Comparison of ENCODE assay signal across 34 cellular contexts in the genomic region with DNA sequence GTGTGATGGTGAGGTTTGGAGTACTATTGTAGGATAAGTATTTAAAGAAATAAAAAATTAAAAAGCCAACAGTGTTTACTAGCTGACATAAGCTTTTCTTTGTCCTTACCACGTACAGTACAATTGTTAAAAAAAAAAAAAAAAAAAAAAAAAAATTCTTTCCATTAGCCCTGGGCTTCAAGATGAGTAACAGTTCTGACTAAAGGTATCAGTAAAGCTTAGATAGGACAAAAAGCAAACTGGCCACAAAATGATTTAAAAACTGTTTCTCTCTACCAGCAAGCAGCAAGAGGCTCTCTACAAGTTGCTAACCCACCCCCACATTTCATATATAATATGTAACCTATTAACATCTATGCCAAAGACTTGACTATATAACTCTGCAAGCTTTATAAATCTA. TPM values are rescaled to one million over a fixed set of nuclear protein-coding genes. Genes with fewer than 3 reads are reported as not detected.
A peak's percentile ranks its signal among the peaks of the same experiment; 100 is the strongest.
DNase-seq lines count a peak whose midpoint lies in the region; ATAC-seq, FAIRE-seq and TF ChIP-seq lines count a peak whose summit lies in the region.
"Had no signal": no experiment of that assay in that cellular context is flagged by ENCODE, and none has a peak within 500 bp of the region (broad histone marks: within the 10 kb centered on the region; RNA-seq: fewer than 3 reads in every experiment).

No MANE protein-coding gene starts in this region.

- 32 to 44% (median 37%) methylated on average over 1 of the region's 1 CpG for WGBS in small intestine, 3 donors

- H3K36me3 Mint-ChIP-seq in CD14-positive monocyte: no peaks in the 10 kb centered on the region

- TF ChIP-seq CTCF in RWPE2 (IDR thresholded peaks at IDR 0.05; ENCODE audit: poor library complexity, severe bottlenecking) (no peak), CD14-positive monocyte (IDR thresholded peaks at IDR 0.05) (no peak)

- H3K36me3 ChIP-seq in RWPE2 (ENCODE audit: low read depth) (no peaks in the 10 kb centered on the region; the same call in 1 of the 2 replicates), small intestine (ENCODE audit: control insufficient read depth in 2 of 2, insufficient read depth in 2 of 2, low read length in 2 of 2) (no peaks in the 10 kb centered on the region)
- H3K36me3 ChIP-seq: BE2C, HAP-1, left lung, ovary, thyroid gland, vagina had no signal

- H3K9me3 ChIP-seq in RWPE2 (ENCODE audit: severe bottlenecking): no peaks in the 10 kb centered on the region
- H3K9me3 ChIP-seq in small intestine (ENCODE audit: control insufficient read depth, low read depth): no peaks in the 10 kb centered on the region
- H3K9me3 ChIP-seq: BE2C, HAP-1, left lung, ovary, thyroid gland, vagina had no signal

- intact Hi-C loops in CD14-positive monocyte (cut with micrococcal nuclease): no loop called here

- no peaks in the 10 kb centered on the region for H3K9me3 Mint-ChIP-seq in CD14-positive monocyte
- H3K9me3 Mint-ChIP-seq: central memory CD8-positive, alpha-beta T cell; dendritic cell treated with granulocyte-macrophage colony-stimulating factor and Interleukin-4, amounts not matched to agents 40 ng/mL and 50 ng/mL, for 4 days had no signal

- H3K27me3 ChIP-seq in RWPE2 (ENCODE audit: insufficient read depth, poor library complexity, severe bottlenecking) (no peaks in the 10 kb centered on the region), small intestine (ENCODE audit: control insufficient read depth in 2 of 2, insufficient read depth in 2 of 2, low read length in 2 of 2) (no peaks in the 10 kb centered on the region)
- H3K27me3 ChIP-seq: left lung, ovary, thyroid gland, vagina had no signal

- FAIRE-seq in small intestine (lab: Jason Lieb, UNC): no peak
- FAIRE-seq: islet of Langerhans had no signal

- DNase-seq in AG20443 (ENCODE audit: low spot score) (peak; percentile 7), RWPE2 (ENCODE audit: low spot score) (no peak), glomerular visceral epithelial cell (ENCODE audit: extremely low spot score) (peak; percentile 28), activated gamma-delta T cell (lab: John Stamatoyannopoulos, UW) (no peak), small intestine (no peak), C1 segment of cervical spinal cord (lab: John Stamatoyannopoulos, UW) (no peak), CD14-positive monocyte (ENCODE audit: low spot score) (no peak)
- DNase-seq: activated CD8-positive, alpha-beta memory T cell treated with anti-CD3 and anti-CD28 coated beads for 24 hours; activated gamma-delta T cell treated with Interleukin-2 at 50 U/mL for 16 hours; activated T-cell treated with anti-CD3 and anti-CD28 coated beads for 4 hours; BE2C; DMS53; erythroblast; GDM1; head of caudate nucleus; left lung; mesendoderm; NCI-H1417; NCI-H2081; NCI-H2227 treated with DMSO at 0.1 percent for 48 hours; NCI-H526; ovary; PC-9; Right ventricle myocardium superior; stimulated activated CD4-positive, alpha-beta T cell treated with anti-CD3 and anti-CD28 coated beads, Interleukin-2, amount 100 ng/mL, for 24 hours; thyroid gland had no signal

- ATAC-seq in GM18909 (IDR thresholded peaks at IDR 0.05; ENCODE audit: poor library complexity, unreplicated experiment) (peak; percentile 35), RWPE2 (ENCODE audit: low read depth) (0 out of 3 replicates have a peak, but pooled peaks have one; percentile 36)
- ATAC-seq: left lung had no signal

- H3K4me1 ChIP-seq in RWPE2 (ENCODE audit: insufficient read depth, poor library complexity, severe bottlenecking) (peaks cover 28% of the 10 kb centered on the region), small intestine (ENCODE audit: control insufficient read depth in 2 of 2, insufficient read depth in 1 of 2, low read depth in 1 of 2, low read length in 1 of 2) (no peaks in the 10 kb centered on the region)
- H3K4me1 ChIP-seq: BE2C, left lung, thyroid gland had no signal

- no peak overlapping the region for H3K27ac Mint-ChIP-seq in CD14-positive monocyte
- H3K27ac Mint-ChIP-seq: dendritic cell treated with granulocyte-macrophage colony-stimulating factor and Interleukin-4, amounts not matched to agents 40 ng/mL and 50 ng/mL, for 4 days had no signal

- H3K4me1 Mint-ChIP-seq in CD14-positive monocyte: peaks cover 18% of the 10 kb centered on the region
- H3K4me1 Mint-ChIP-seq: neural crest cell had no signal

- peaks cover 0 to 3% (median 0%) of the 10 kb centered on the region in 3 donors for H3K27me3 Mint-ChIP-seq in CD14-positive monocyte (ENCODE audit: low read depth in 3 of 3)
- H3K27me3 Mint-ChIP-seq: central memory CD8-positive, alpha-beta T cell; dendritic cell treated with granulocyte-macrophage colony-stimulating factor and Interleukin-4, amounts not matched to agents 40 ng/mL and 50 ng/mL, for 4 days had no signal

- H3K4me3 ChIP-seq in RWPE2 (ENCODE audit: severe bottlenecking) (no peak overlapping the region), small intestine (ENCODE audit: low read depth in 1 of 2, low read length in 2 of 2) (no peak overlapping the region)
- H3K4me3 ChIP-seq: HAP-1, left lung, ovary, PC-9, thyroid gland, vagina had no signal

- H3K27ac ChIP-seq in RWPE2 (ENCODE audit: poor library complexity, severe bottlenecking): no peak overlapping the region
- no peak overlapping the region for H3K27ac ChIP-seq in small intestine (ENCODE audit: low read depth in 1 of 2, low read length in 1 of 2)
- H3K27ac ChIP-seq: HL-60, left lung, ovary, PC-9, thyroid gland, vagina had no signal

- H3K4me3 Mint-ChIP-seq in CD14-positive monocyte: no peak overlapping the region
- H3K4me3 Mint-ChIP-seq: central memory CD8-positive, alpha-beta T cell; dendritic cell treated with granulocyte-macrophage colony-stimulating factor and Interleukin-4, amounts not matched to agents 40 ng/mL and 50 ng/mL, for 4 days; neural crest cell had no signal

RNA-seq across cellular contexts. Expression of a gene that starts 17.5 kb away (rescaled TPM):
- 10 to 100 TPM in 1 of 3 donors, 1 to 10 TPM in 2; 4.0 to 15.9 (median 5.7) TPM for polyA plus RNA-seq in small intestine
- polyA plus RNA-seq in CD14-positive monocyte: 10 to 100 TPM; 12.1 to 12.7 TPM

Comparison
In these comparisons a context has a peak if more than half of its experiments do, and no peak if none do; other contexts are left out.
1. DNase-seq: peak in AG20443 (single experiment) and glomerular visceral epithelial cell (single experiment); none in RWPE2 (single experiment), activated gamma-delta T cell (single experiment), small intestine (single experiment), C1 segment of cervical spinal cord (0 of 14) and CD14-positive monocyte (single experiment).